1 cellular context compared by ENCODE assay signal in the genomic region with DNA sequence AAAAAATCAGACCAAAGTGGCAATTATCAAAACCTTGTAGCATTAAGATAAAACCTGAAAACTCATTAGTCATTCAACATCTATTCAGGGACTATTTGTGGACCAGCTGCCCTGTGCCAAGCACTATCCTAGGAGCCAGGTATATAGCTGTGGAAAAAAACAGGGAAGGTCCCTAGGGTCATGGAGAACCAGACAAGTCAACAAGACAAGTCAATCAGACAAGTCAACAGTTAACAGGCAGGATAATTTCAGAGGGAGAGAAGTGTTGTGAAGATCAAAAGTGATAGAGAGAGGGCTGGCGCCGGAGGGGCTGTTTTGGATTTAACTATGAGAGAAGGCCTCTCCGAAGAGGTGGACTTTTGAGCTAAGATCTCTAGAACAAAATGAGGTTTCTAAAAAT.
TF ChIP-seq lines count a peak whose summit lies in the region.

No MANE protein-coding gene starts in this region.

TF ChIP-seq in HepG2, 621 proteins besides CTCF, POLR2A, EP300 and RAD21 (continued from another document):
- TF ChIP-seq, protein P1, sequence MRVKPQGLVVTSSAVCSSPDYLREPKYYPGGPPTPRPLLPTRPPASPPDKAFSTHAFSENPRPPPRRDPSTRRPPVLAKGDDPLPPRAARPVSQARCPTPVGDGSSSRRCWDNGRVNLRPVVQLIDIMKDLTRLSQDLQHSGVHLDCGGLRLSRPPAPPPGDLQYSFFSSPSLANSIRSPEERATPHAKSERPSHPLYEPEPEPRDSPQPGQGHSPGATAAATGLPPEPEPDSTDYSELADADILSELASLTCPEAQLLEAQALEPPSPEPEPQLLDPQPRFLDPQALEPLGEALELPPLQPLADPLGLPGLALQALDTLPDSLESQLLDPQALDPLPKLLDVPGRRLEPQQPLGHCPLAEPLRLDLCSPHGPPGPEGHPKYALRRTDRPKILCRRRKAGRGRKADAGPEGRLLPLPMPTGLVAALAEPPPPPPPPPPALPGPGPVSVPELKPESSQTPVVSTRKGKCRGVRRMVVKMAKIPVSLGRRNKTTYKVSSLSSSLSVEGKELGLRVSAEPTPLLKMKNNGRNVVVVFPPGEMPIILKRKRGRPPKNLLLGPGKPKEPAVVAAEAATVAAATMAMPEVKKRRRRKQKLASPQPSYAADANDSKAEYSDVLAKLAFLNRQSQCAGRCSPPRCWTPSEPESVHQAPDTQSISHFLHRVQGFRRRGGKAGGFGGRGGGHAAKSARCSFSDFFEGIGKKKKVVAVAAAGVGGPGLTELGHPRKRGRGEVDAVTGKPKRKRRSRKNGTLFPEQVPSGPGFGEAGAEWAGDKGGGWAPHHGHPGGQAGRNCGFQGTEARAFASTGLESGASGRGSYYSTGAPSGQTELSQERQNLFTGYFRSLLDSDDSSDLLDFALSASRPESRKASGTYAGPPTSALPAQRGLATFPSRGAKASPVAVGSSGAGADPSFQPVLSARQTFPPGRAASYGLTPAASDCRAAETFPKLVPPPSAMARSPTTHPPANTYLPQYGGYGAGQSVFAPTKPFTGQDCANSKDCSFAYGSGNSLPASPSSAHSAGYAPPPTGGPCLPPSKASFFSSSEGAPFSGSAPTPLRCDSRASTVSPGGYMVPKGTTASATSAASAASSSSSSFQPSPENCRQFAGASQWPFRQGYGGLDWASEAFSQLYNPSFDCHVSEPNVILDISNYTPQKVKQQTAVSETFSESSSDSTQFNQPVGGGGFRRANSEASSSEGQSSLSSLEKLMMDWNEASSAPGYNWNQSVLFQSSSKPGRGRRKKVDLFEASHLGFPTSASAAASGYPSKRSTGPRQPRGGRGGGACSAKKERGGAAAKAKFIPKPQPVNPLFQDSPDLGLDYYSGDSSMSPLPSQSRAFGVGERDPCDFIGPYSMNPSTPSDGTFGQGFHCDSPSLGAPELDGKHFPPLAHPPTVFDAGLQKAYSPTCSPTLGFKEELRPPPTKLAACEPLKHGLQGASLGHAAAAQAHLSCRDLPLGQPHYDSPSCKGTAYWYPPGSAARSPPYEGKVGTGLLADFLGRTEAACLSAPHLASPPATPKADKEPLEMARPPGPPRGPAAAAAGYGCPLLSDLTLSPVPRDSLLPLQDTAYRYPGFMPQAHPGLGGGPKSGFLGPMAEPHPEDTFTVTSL (CRISPR knock-in tag; IDR thresholded peaks at IDR 0.05; ENCODE audit: borderline replicate concordance) = 0 out of 2 replicates have a peak, but pooled peaks have one; percentile 24
- no peak for TF ChIP-seq PCBP2 (optimal IDR thresholded peaks at IDR 0.05; ENCODE audit: low read depth, low read length, poor library complexity, severe bottlenecking)
- no peak for TF ChIP-seq TCF7L2 (IDR thresholded peaks at IDR 0.05; ENCODE audit: low read depth, low read length)
- TF ChIP-seq KLF11 (CRISPR knock-in tag; IDR thresholded peaks at IDR 0.05) = no peak
- no peak for TF ChIP-seq ZNF572 (CRISPR knock-in tag; IDR thresholded peaks at IDR 0.05)
- no peak for TF ChIP-seq ZNF496 (CRISPR knock-in tag; IDR thresholded peaks at IDR 0.05; ENCODE audit: insufficient replicate concordance)
- TF ChIP-seq NR1H2 (CRISPR knock-in tag; IDR thresholded peaks at IDR 0.05; ENCODE audit: borderline replicate concordance, low read depth) = no peak
- TF ChIP-seq, protein P2, sequence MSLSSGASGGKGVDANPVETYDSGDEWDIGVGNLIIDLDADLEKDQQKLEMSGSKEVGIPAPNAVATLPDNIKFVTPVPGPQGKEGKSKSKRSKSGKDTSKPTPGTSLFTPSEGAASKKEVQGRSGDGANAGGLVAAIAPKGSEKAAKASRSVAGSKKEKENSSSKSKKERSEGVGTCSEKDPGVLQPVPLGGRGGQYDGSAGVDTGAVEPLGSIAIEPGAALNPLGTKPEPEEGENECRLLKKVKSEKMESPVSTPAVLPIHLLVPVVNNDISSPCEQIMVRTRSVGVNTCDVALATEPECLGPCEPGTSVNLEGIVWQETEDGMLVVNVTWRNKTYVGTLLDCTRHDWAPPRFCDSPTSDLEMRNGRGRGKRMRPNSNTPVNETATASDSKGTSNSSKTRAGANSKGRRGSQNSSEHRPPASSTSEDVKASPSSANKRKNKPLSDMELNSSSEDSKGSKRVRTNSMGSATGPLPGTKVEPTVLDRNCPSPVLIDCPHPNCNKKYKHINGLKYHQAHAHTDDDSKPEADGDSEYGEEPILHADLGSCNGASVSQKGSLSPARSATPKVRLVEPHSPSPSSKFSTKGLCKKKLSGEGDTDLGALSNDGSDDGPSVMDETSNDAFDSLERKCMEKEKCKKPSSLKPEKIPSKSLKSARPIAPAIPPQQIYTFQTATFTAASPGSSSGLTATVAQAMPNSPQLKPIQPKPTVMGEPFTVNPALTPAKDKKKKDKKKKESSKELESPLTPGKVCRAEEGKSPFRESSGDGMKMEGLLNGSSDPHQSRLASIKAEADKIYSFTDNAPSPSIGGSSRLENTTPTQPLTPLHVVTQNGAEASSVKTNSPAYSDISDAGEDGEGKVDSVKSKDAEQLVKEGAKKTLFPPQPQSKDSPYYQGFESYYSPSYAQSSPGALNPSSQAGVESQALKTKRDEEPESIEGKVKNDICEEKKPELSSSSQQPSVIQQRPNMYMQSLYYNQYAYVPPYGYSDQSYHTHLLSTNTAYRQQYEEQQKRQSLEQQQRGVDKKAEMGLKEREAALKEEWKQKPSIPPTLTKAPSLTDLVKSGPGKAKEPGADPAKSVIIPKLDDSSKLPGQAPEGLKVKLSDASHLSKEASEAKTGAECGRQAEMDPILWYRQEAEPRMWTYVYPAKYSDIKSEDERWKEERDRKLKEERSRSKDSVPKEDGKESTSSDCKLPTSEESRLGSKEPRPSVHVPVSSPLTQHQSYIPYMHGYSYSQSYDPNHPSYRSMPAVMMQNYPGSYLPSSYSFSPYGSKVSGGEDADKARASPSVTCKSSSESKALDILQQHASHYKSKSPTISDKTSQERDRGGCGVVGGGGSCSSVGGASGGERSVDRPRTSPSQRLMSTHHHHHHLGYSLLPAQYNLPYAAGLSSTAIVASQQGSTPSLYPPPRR (CRISPR knock-in tag; IDR thresholded peaks at IDR 0.05; ENCODE audit: borderline replicate concordance) = peak; percentile 54; the same call in 1 of the 2 replicates
- no peak for TF ChIP-seq ZNF569 (CRISPR knock-in tag; IDR thresholded peaks at IDR 0.05; ENCODE audit: borderline replicate concordance)
- TF ChIP-seq KAT8 (CRISPR knock-in tag; IDR thresholded peaks at IDR 0.05) = no peak
- no peak for TF ChIP-seq ZNF225 (CRISPR knock-in tag; IDR thresholded peaks at IDR 0.05)
- no peak for TF ChIP-seq CHD2 (IDR thresholded peaks at IDR 0.05; ENCODE audit: low read depth, low read length)
- TF ChIP-seq, protein P3, sequence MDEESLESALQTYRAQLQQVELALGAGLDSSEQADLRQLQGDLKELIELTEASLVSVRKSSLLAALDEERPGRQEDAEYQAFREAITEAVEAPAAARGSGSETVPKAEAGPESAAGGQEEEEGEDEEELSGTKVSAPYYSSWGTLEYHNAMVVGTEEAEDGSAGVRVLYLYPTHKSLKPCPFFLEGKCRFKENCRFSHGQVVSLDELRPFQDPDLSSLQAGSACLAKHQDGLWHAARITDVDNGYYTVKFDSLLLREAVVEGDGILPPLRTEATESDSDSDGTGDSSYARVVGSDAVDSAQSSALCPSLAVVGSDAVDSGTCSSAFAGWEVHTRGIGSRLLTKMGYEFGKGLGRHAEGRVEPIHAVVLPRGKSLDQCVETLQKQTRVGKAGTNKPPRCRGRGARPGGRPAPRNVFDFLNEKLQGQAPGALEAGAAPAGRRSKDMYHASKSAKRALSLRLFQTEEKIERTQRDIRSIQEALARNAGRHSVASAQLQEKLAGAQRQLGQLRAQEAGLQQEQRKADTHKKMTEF (CRISPR knock-in tag; IDR thresholded peaks at IDR 0.05) = peak; percentile 43; the same call in 1 of the 2 replicates
- TF ChIP-seq NFIB (CRISPR knock-in tag; IDR thresholded peaks at IDR 0.05; ENCODE audit: borderline replicate concordance) = no peak
- peak; percentile 36; the same call in 1 of the 2 replicates for TF ChIP-seq ZNF331 (CRISPR knock-in tag; IDR thresholded peaks at IDR 0.05)
- 0 out of 2 replicates have a peak, but pooled peaks have one; percentile 21 for TF ChIP-seq FOXJ3 (CRISPR knock-in tag; IDR thresholded peaks at IDR 0.05; ENCODE audit: borderline replicate concordance)
- TF ChIP-seq, protein P4, sequence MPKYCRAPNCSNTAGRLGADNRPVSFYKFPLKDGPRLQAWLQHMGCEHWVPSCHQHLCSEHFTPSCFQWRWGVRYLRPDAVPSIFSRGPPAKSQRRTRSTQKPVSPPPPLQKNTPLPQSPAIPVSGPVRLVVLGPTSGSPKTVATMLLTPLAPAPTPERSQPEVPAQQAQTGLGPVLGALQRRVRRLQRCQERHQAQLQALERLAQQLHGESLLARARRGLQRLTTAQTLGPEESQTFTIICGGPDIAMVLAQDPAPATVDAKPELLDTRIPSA (CRISPR knock-in tag; IDR thresholded peaks at IDR 0.05; ENCODE audit: borderline replicate concordance) = no peak
- TF ChIP-seq IRX3 (CRISPR knock-in tag; IDR thresholded peaks at IDR 0.05; ENCODE audit: borderline replicate concordance, low read depth) = no peak
- peak; percentile 54; the same call in 1 of the 2 replicates for TF ChIP-seq FOXA1 (IDR thresholded peaks at IDR 0.05)
- TF ChIP-seq FOXA1 (CRISPR knock-in tag; IDR thresholded peaks at IDR 0.05) = peak; percentile 76; the same call in 1 of the 2 replicates
- TF ChIP-seq, protein P5, sequence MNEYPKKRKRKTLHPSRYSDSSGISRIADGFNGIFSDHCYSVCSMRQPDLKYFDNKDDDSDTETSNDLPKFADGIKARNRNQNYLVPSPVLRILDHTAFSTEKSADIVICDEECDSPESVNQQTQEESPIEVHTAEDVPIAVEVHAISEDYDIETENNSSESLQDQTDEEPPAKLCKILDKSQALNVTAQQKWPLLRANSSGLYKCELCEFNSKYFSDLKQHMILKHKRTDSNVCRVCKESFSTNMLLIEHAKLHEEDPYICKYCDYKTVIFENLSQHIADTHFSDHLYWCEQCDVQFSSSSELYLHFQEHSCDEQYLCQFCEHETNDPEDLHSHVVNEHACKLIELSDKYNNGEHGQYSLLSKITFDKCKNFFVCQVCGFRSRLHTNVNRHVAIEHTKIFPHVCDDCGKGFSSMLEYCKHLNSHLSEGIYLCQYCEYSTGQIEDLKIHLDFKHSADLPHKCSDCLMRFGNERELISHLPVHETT (CRISPR knock-in tag; conservative IDR thresholded peaks at IDR 0.05) = no peak
- TF ChIP-seq ZBTB7B (CRISPR knock-in tag; IDR thresholded peaks at IDR 0.05) = no peak
- no peak for TF ChIP-seq ZNF33A (CRISPR knock-in tag; IDR thresholded peaks at IDR 0.05; ENCODE audit: borderline replicate concordance)
- TF ChIP-seq, protein P6, sequence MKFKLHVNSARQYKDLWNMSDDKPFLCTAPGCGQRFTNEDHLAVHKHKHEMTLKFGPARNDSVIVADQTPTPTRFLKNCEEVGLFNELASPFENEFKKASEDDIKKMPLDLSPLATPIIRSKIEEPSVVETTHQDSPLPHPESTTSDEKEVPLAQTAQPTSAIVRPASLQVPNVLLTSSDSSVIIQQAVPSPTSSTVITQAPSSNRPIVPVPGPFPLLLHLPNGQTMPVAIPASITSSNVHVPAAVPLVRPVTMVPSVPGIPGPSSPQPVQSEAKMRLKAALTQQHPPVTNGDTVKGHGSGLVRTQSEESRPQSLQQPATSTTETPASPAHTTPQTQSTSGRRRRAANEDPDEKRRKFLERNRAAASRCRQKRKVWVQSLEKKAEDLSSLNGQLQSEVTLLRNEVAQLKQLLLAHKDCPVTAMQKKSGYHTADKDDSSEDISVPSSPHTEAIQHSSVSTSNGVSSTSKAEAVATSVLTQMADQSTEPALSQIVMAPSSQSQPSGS (CRISPR knock-in tag; IDR thresholded peaks at IDR 0.05) = no peak
- TF ChIP-seq, protein P7, sequence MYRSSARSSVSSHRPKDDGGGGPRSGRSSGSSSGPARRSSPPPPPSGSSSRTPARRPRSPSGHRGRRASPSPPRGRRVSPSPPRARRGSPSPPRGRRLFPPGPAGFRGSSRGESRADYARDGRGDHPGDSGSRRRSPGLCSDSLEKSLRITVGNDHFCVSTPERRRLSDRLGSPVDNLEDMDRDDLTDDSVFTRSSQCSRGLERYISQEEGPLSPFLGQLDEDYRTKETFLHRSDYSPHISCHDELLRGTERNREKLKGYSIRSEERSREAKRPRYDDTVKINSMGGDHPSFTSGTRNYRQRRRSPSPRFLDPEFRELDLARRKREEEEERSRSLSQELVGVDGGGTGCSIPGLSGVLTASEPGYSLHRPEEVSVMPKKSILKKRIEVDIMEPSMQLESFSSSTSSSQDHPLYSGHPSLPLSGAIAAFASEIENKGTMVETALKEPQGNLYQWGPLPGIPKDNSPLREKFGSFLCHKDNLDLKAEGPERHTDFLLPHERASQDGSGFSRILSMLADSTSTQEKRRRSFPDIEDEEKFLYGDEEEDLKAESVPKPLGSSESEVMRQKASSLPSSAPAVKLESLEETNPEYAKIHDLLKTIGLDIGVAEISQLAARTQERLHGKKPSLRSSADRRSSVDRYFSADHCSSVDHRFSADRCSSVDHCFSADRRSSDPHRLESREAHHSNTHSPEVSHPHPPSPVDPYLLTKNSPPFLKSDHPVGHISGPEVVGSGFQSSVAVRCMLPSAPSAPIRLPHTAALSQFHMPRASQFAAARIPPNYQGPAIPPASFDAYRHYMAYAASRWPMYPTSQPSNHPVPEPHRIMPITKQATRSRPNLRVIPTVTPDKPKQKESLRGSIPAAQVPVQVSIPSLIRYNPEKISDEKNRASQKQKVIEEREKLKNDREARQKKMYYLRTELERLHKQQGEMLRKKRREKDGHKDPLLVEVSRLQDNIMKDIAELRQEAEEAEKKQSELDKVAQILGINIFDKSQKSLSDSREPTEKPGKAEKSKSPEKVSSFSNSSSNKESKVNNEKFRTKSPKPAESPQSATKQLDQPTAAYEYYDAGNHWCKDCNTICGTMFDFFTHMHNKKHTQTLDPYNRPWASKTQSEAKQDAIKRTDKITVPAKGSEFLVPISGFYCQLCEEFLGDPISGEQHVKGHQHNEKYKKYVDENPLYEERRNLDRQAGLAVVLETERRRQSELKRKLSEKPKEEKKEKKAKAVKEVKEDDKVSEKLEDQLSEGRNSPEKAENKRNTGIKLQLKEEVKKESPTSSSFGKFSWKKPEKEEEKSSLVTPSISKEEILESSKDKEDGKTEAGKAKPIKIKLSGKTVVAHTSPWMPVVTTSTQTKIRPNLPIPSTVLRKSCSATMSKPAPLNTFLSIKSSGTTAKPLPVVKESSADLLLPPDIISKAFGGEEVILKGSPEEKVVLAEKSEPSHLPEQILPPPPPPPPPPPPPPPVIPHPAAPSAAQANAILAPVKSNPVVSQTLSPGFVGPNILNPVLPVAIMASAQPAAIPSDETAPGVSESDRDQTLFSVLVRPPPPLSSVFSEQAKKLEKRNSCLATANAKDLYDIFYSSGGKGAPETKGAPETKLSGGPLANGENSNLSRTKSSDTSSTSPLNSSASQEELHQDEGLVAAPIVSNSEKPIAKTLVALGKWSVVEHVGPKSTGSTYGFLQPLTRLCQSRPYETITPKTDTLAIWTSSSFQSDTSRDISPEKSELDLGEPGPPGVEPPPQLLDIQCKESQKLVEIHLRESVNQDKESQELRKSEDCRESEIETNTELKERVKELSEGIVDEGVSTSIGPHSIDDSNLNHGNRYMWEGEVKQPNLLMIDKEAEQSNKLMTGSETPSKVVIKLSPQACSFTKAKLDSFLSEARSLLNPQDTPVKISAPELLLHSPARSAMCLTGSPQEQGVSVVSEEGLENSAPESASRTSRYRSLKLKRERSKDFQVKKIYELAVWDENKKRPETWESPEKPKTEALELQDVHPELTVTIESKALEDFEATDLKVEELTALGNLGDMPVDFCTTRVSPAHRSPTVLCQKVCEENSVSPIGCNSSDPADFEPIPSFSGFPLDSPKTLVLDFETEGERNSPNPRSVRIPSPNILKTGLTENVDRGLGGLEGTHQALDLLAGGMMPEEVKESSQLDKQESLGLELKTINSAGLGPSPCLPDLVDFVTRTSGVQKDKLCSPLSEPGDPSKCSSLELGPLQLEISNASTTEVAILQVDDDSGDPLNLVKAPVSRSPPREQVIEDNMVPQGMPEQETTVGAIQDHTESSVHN (CRISPR knock-in tag; IDR thresholded peaks at IDR 0.05) = no peak
